Comparison of ENCODE assay signal across 30 cellular contexts in the genomic region with DNA sequence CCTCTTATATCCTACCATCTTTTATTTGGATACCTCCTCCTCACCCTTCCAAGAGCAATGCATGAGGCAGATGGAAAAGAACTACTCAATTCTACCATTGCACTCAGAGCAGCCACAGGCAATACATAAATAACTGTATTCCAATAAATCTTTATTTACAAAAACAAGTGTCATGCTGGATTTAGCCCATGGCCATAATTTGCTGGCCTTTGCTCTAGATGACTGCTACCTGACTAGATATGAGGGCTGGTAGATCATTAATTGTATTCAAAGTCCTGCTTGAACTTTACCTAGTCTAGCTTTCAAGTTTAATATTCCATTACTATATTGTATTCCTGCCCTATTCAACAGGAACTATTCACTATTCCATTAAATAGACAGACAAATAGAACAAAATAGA.
"Had no signal": no experiment of that assay in that cellular context is flagged by ENCODE, and none has a peak within 500 bp of the region (broad histone marks: within the 10 kb centered on the region; RNA-seq: fewer than 3 reads in every experiment).

No MANE protein-coding gene starts in this region.

- ATAC-seq: activated naive CD4-positive, alpha-beta T cell treated with anti-CD3 and anti-CD28 coated beads, Interleukin-2, amount 50 U/mL, for 72 hours; activated T-cell treated with anti-CD3 and anti-CD28 coated beads, Interleukin-2, amount 50 U/mL, for 72 hours; esophagus mucosa; WTC11 had no signal

- H3K4me1 ChIP-seq: ascending aorta, breast epithelium, colonic mucosa had no signal

- H3K9me3 ChIP-seq: ascending aorta, breast epithelium, colonic mucosa had no signal

- H3K36me3 ChIP-seq: breast epithelium, cardiac muscle cell, colonic mucosa had no signal

- DNase-seq: activated CD4-positive, alpha-beta memory T cell treated with anti-CD3 and anti-CD28 coated beads, Interleukin-2, amount 10 ng/mL, durations not matched to agents 7 days and 5 days; activated CD4-positive, alpha-beta T cell treated with anti-CD3 and anti-CD28 coated beads for 1 hour; activated CD4-positive, alpha-beta T cell treated with anti-CD3 and anti-CD28 coated beads for 4 hours; activated CD4-positive, alpha-beta T cell treated with anti-CD3 and anti-CD28 coated beads, Interleukin-2, amount 10 ng/mL, durations not matched to agents 7 days and 5 days; activated CD4-positive, alpha-beta T cell treated with anti-CD3 and anti-CD28 coated beads, Interleukin-2, amount 50 U/mL, for 4 hours; activated CD8-positive, alpha-beta memory T cell treated with anti-CD3 and anti-CD28 coated beads, Interleukin-2, amount 50 U/mL, for 48 hours; activated gamma-delta T cell; activated naive CD4-positive, alpha-beta T cell; activated naive CD4-positive, alpha-beta T cell treated with anti-CD3 and anti-CD28 coated beads, Interleukin-2, amount 10 ng/mL, durations not matched to agents 7 days and 5 days; activated naive CD8-positive, alpha-beta T cell treated with anti-CD3 and anti-CD28 coated beads, Interleukin-2, amount 10 ng/mL, durations not matched to agents 7 days and 5 days; activated T-cell treated with anti-CD3 and anti-CD28 coated beads for 4 hours; activated T-cell treated with anti-CD3 and anti-CD28 coated beads, Interleukin-2, amount 50 U/mL, for 24 hours; activated T-cell treated with anti-CD3 and anti-CD28 coated beads, Interleukin-2, amount 50 U/mL, for 72 hours; central memory CD4-positive, alpha-beta T cell; cerebellar nuclear complex; colonic mucosa; effector CD8-positive, alpha-beta T cell; endodermal cell; foreskin fibroblast; glutamatergic neuron; T-helper 2 cell had no signal

- H3K27me3 ChIP-seq: ascending aorta, breast epithelium, cardiac muscle cell, colonic mucosa had no signal

- H3K27ac ChIP-seq: ascending aorta, breast epithelium, cardiac muscle cell, colonic mucosa, VCaP had no signal

- FAIRE-seq: frontal cortex, TTC549 had no signal

- H3K4me3 ChIP-seq: ascending aorta, breast epithelium, cardiac muscle cell, colonic mucosa had no signal
